1 cellular context compared by ENCODE assay signal in the genomic region with DNA sequence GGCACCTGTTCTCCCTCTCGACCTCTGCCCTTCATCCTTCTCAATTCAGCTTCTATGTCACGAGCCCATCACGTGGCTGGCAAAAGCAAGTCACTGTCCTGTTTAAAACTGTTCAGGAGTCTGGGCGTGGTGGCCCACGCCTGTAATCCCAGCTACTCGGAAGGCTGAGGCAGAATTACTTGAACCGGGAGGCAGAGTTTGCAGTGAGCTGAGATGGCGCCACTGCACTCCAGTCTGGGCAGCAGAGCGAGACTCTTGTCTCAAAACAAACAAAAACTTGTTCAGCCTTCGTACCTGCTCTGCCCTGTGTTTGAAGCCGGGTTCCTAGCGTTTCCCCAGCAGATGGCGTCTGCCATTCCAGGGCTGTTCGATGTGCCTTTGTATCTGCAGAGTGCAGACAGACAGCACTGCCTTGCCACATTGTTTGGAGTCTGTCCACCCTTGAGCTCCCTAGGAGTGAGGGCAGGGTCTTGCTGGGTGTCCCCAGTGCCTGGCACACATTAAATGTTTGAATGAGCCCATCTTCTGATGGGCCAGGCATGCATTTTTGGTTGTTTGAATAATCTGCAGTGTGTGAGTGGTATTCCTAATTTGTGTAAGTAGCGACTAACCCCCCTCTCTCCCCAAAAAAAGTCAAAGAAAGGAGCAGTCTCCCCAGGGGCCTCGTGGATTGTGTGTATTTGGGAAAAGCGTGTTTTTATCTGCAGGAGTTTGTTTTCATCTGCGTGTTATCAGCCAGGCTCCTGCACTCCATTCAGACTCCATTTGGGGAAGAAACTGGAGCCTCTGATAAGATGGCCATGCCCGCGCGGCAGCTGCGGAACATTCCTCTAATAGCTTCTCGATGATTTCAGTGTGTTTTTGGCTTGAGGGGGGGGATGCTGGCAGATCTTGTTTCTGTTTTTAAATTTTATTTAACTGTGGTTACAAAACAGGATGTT.
TF ChIP-seq lines count a peak whose summit lies in the region.

No MANE protein-coding gene starts in this region.

TF ChIP-seq in HCT116, 20 proteins besides CTCF, POLR2A, EP300 and RAD21 (continued from another document):
- no peak for TF ChIP-seq SIN3A (IDR thresholded peaks at IDR 0.05; ENCODE audit: low read depth)
